9 cellular contexts compared by ENCODE assay signal in genomic region chr3:72591522-72592421, GRCh38.
DNase-seq lines count a peak whose midpoint lies in the region; ATAC-seq and TF ChIP-seq lines count a peak whose summit lies in the region.
"Had no signal": no experiment of that assay in that cellular context is flagged by ENCODE, and none has a peak within 500 bp of the region (broad histone marks: within the 10 kb centered on the region; RNA-seq: fewer than 3 reads in every experiment).

No MANE protein-coding gene starts in this region.

- H3K9me3 ChIP-seq in heart left ventricle (no peaks in the 10 kb centered on the region), right atrium auricular region (no peaks in the 10 kb centered on the region), liver (ENCODE audit: control insufficient read depth in 4 of 4, low read length in 3 of 4) (no peaks in the 10 kb centered on the region)

- H3K9ac ChIP-seq in liver (ENCODE audit: low read depth in 1 of 2, low read length in 2 of 2): no peak overlapping the region

- H3K4me1 ChIP-seq in heart left ventricle (peaks cover 0 to 16% (median 0%) of the 10 kb centered on the region in 12 donors), right atrium auricular region (peaks cover 0 to 10% of the 10 kb centered on the region in 2 donors), liver (ENCODE audit: control insufficient read depth in 4 of 4, insufficient read depth in 4 of 4, low read length in 3 of 4) (peaks cover 9 to 38% (median 26%) of the 10 kb centered on the region in 4 donors)

- H3K4me3 ChIP-seq in heart left ventricle (no peak overlapping the region), right atrium auricular region (no peak overlapping the region), cardiac fibroblast (replicated peaks in 1 of 2; ENCODE audit: low read depth in 2 of 2, low read length in 2 of 2) (no peak overlapping the region), liver (ENCODE audit: low read depth in 1 of 3, low read length in 3 of 3) (no peak overlapping the region)

- no peak for TF ChIP-seq POLR2A in heart left ventricle (IDR thresholded peaks at IDR 0.05)

- no peak for TF ChIP-seq CTCF in heart left ventricle (IDR thresholded peaks at IDR 0.05)
- TF ChIP-seq CTCF in right atrium auricular region (IDR thresholded peaks at IDR 0.05): no peak
- TF ChIP-seq CTCF in cardiac fibroblast (IDR thresholded peaks at IDR 0.05; ENCODE audit: low read depth, low read length): no peak
- TF ChIP-seq CTCF in liver (IDR thresholded peaks at IDR 0.05; ENCODE audit: low read depth, low read length, missing input control): no peak

- intact Hi-C loops in heart left ventricle (cut with DNase I): no loop called here

- WGBS in heart left ventricle, 4 donors: 66 to 74% (median 70%) methylated on average over 14 of the region's 14 CpGs
- WGBS in liver: 83% methylated on average over 14 of the region's 14 CpGs

- H3K27ac ChIP-seq in heart left ventricle: peak overlapping the region in 1 of 12 donors; percentile 8
- H3K27ac ChIP-seq in right atrium auricular region: no peak overlapping the region
- H3K27ac ChIP-seq in liver (ENCODE audit: low read depth in 1 of 2, low read length in 2 of 2): peak overlapping the region; percentile 65 to 70

- H3K36me3 ChIP-seq in heart left ventricle (no peaks in the 10 kb centered on the region), right atrium auricular region (no peaks in the 10 kb centered on the region), liver (ENCODE audit: control insufficient read depth in 4 of 4, insufficient read depth in 3 of 4, low read depth in 1 of 4, low read length in 3 of 4) (no peaks in the 10 kb centered on the region)

- TF ChIP-seq RAD21 in liver (IDR thresholded peaks at IDR 0.05): no peak

- DNase-seq in heart left ventricle (peak in 4 of 5 donors; percentile 25 to 42 (median 32)), right atrium auricular region (ENCODE audit: low spot score) (no peak), cardiac fibroblast (ENCODE audit: low read depth in 2 of 2) (peak; percentile 45 to 80), NCI-H146 (lab: John Stamatoyannopoulos, UW) (no peak), NCI-H128 (lab: John Stamatoyannopoulos, UW; ENCODE audit: unreplicated experiment) (no peak), NCI-H1930 (lab: John Stamatoyannopoulos, UW) (no peak), mesenteric fat pad (ENCODE audit: low spot score) (no peak)

- H3K27me3 ChIP-seq in heart left ventricle (no peaks in the 10 kb centered on the region), right atrium auricular region (no peaks in the 10 kb centered on the region), liver (ENCODE audit: control insufficient read depth in 4 of 4, insufficient read depth in 4 of 4, low read length in 3 of 4) (no peaks in the 10 kb centered on the region)

- peak in 3 of 4 donors; percentile 20 to 38 (median 37) for ATAC-seq in heart left ventricle
- ATAC-seq: left colon had no signal

TF ChIP-seq in liver, 16 proteins besides CTCF, POLR2A, EP300 and RAD21:
- TF ChIP-seq FOXA1 (IDR thresholded peaks at IDR 0.05): no peak
- TF ChIP-seq, protein P1, sequence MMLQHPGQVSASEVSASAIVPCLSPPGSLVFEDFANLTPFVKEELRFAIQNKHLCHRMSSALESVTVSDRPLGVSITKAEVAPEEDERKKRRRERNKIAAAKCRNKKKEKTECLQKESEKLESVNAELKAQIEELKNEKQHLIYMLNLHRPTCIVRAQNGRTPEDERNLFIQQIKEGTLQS (IDR thresholded peaks at IDR 0.05): no peak
- TF ChIP-seq GABPA (IDR thresholded peaks at IDR 0.05 in 1 of 2, conservative IDR thresholded peaks at IDR 0.05 in 1 of 2): no peak

Comparison
In these comparisons a context has a peak if more than half of its experiments do, and no peak if none do; other contexts are left out.
1. DNase-seq: peak in heart left ventricle (4 of 5) and cardiac fibroblast (2 of 2); none in right atrium auricular region (single experiment), NCI-H146 (single experiment), NCI-H128 (single experiment), NCI-H1930 (0 of 2) and mesenteric fat pad (single experiment).
2. H3K27ac ChIP-seq: peak in liver (2 of 2); none in right atrium auricular region (0 of 2).